Comparison of ENCODE assay signal across 10 cellular contexts in genomic region chr9:117763314-117763713, GRCh38. TPM values are rescaled to one million over a fixed set of nuclear protein-coding genes. Genes with fewer than 3 reads are reported as not detected.
DNase-seq lines count a peak whose midpoint lies in the region; ATAC-seq and TF ChIP-seq lines count a peak whose summit lies in the region.
"Had no signal": no experiment of that assay in that cellular context is flagged by ENCODE, and none has a peak within 500 bp of the region (broad histone marks: within the 10 kb centered on the region; RNA-seq: fewer than 3 reads in every experiment).

No MANE protein-coding gene starts in this region.

- H2AFZ ChIP-seq in mesenchymal stem cell (ENCODE audit: low read depth, low read length), result no peak overlapping the region

- no peak overlapping the region for H3K4ac ChIP-seq in mesenchymal stem cell (ENCODE audit: low read depth in 1 of 2, low read length in 2 of 2)

- H3K14ac ChIP-seq in mesenchymal stem cell (ENCODE audit: low read length in 2 of 2), result peak overlapping the region in 1 of 2 experiments; percentile 72

- in situ Hi-C loops in brain microvascular endothelial cell (cut with HindIII; ENCODE audit: low pct_ligation_motif_present, low sequenced_read_pairs), result no loop called here

- H3K4me3 ChIP-seq in AG10803 (ENCODE audit: low read length) (no peak overlapping the region), brain microvascular endothelial cell (ENCODE audit: low read depth, low read length) (no peak overlapping the region), mesenchymal stem cell (ENCODE audit: insufficient read depth in 1 of 2, low read depth in 1 of 2, low read length in 2 of 2) (no peak overlapping the region)
- H3K4me3 ChIP-seq: pancreas had no signal

- 13% methylated on average over 4 of the region's 4 CpGs for WGBS in mesenchymal stem cell

- peaks cover 5% of the 10 kb centered on the region for H3K4me1 ChIP-seq in mesenchymal stem cell (ENCODE audit: control insufficient read depth, insufficient read depth, low read depth, low read length)
- H3K4me1 ChIP-seq: pancreas had no signal

- no peak for ATAC-seq in activated CD4-positive, CD25-positive, alpha-beta regulatory T cell treated with anti-CD3 and anti-CD28 coated beads, Interleukin-2, amount 50 U/mL, for 24 hours
- ATAC-seq: pancreas had no signal

- TF ChIP-seq CTCF in AG10803 (conservative IDR thresholded peaks at IDR 0.05; ENCODE audit: low read length) (no peak), brain microvascular endothelial cell (IDR thresholded peaks at IDR 0.05; ENCODE audit: low read depth, low read length, missing control alignments) (no peak)

- H3K9me3 ChIP-seq in mesenchymal stem cell (ENCODE audit: control insufficient read depth, low read length), result no peaks in the 10 kb centered on the region
- H3K9me3 ChIP-seq: pancreas had no signal

- H3K4me2 ChIP-seq in mesenchymal stem cell (ENCODE audit: low read length, poor library complexity, severe bottlenecking), result no peak overlapping the region

- H3K36me3 ChIP-seq in brain microvascular endothelial cell (replicated peaks), result no peaks in the 10 kb centered on the region
- H3K36me3 ChIP-seq in mesenchymal stem cell (ENCODE audit: control insufficient read depth in 1 of 2, insufficient read depth in 2 of 2, low read depth in 1 of 2, low read length in 2 of 2), result no peaks in the 10 kb centered on the region
- H3K36me3 ChIP-seq: pancreas had no signal

- no peak overlapping the region for H4K8ac ChIP-seq in mesenchymal stem cell (ENCODE audit: low read length)

- no peak overlapping the region for H2AK5ac ChIP-seq in mesenchymal stem cell (ENCODE audit: low read length, severe bottlenecking)

- H4K91ac ChIP-seq in mesenchymal stem cell (ENCODE audit: low read length), result peak overlapping the region; percentile 35

- H3K79me1 ChIP-seq in mesenchymal stem cell (replicated peaks; ENCODE audit: low read length, poor library complexity, severe bottlenecking), result no peaks in the 10 kb centered on the region

- no peak overlapping the region for H2BK120ac ChIP-seq in mesenchymal stem cell (ENCODE audit: low read depth, low read length)

- H3K27ac ChIP-seq in brain microvascular endothelial cell (no peak overlapping the region), mesenchymal stem cell (ENCODE audit: low read length, poor library complexity, severe bottlenecking) (no peak overlapping the region)
- H3K27ac ChIP-seq: pancreas had no signal

- H3K27me3 ChIP-seq in brain microvascular endothelial cell (replicated peaks) (no peaks in the 10 kb centered on the region), mesenchymal stem cell (ENCODE audit: control insufficient read depth in 1 of 2, insufficient read depth in 1 of 2, low read length in 2 of 2) (no peaks in the 10 kb centered on the region)

- peak overlapping the region in 1 of 2 experiments; percentile 64 for H3K23ac ChIP-seq in mesenchymal stem cell (ENCODE audit: low read length in 2 of 2)

- H3K9ac ChIP-seq in mesenchymal stem cell (ENCODE audit: low read length), result no peak overlapping the region

- H3K18ac ChIP-seq in mesenchymal stem cell (ENCODE audit: low read depth in 1 of 2, low read length in 2 of 2), result no peak overlapping the region

- peak overlapping the region; percentile 33 for H2BK15ac ChIP-seq in mesenchymal stem cell (ENCODE audit: low read depth, poor library complexity, severe bottlenecking)

- H2BK12ac ChIP-seq in mesenchymal stem cell (ENCODE audit: low read length in 2 of 2), result no peak overlapping the region

- DNase-seq in AG10803 (ENCODE audit: low read depth), result peak; percentile 66
- DNase-seq in HK-2 (ENCODE audit: unreplicated experiment), result peak; percentile 25
- peak; percentile 69 for DNase-seq in brain microvascular endothelial cell
- DNase-seq in mesenchymal stem cell, result peak; percentile 44
- DNase-seq in superior temporal gyrus (ENCODE audit: extremely low spot score), result no peak
- DNase-seq in ecto neural progenitor cell (ENCODE audit: low spot score), result no peak
- DNase-seq in NCI-H526 (lab: John Stamatoyannopoulos, UW), result no peak
- DNase-seq: NCI-H226, pancreas had no signal

- no peak overlapping the region for H2BK5ac ChIP-seq in mesenchymal stem cell (ENCODE audit: low read depth, low read length, poor library complexity, severe bottlenecking)

RNA-seq across cellular contexts. Expression of gene TLR4, which starts 59.1 kb away (rescaled TPM):
- 16.9 TPM for polyA plus RNA-seq in mesenchymal stem cell (2013, experiment 1 of 2)
- 16.9 TPM for polyA plus RNA-seq in mesenchymal stem cell (2013, experiment 2 of 2)

Comparison
In these comparisons a context has a peak if more than half of its experiments do, and no peak if none do; other contexts are left out.
1. DNase-seq: peak in AG10803 (single experiment), HK-2 (single experiment), brain microvascular endothelial cell (single experiment) and mesenchymal stem cell (single experiment); none in superior temporal gyrus (single experiment), ecto neural progenitor cell (single experiment) and NCI-H526 (0 of 2).